In genomic region chr5:173781826-173782670, GRCh38 we compare ENCODE assay signal across 8 cellular contexts.
DNase-seq lines count a peak whose midpoint lies in the region; TF ChIP-seq lines count a peak whose summit lies in the region.

No MANE protein-coding gene starts in this region.

- peak overlapping the region; percentile 30 for H3K4me3 Mint-ChIP-seq in activated CD4-positive, alpha-beta memory T cell treated with anti-CD3 and anti-CD28 coated beads for 36 hours

- no peaks in the 10 kb centered on the region for H3K27me3 Mint-ChIP-seq in activated CD4-positive, alpha-beta memory T cell treated with anti-CD3 and anti-CD28 coated beads for 36 hours

- intact Hi-C loops in activated CD4-positive, alpha-beta memory T cell treated with anti-CD3 and anti-CD28 coated beads for 36 hours (cut with micrococcal nuclease): loop anchor here (5.0 kb wide), 2 partner anchors 105 to 135 kb away; partner anchors contain the start of gene CPEB4

- TF ChIP-seq CTCF in C4-2B (conservative IDR thresholded peaks at IDR 0.05): no peak

- peak overlapping the region; percentile 93 for H3K27ac Mint-ChIP-seq in activated CD4-positive, alpha-beta memory T cell treated with anti-CD3 and anti-CD28 coated beads for 36 hours

- POLR2A ChIA-PET in activated CD4-positive, alpha-beta memory T cell treated with anti-CD3 and anti-CD28 coated beads for 36 hours (lab: Charles Lee): no interaction called here

- H3K36me3 Mint-ChIP-seq in activated CD4-positive, alpha-beta memory T cell treated with anti-CD3 and anti-CD28 coated beads for 36 hours: no peaks in the 10 kb centered on the region

- peaks cover 33% of the 10 kb centered on the region for H3K4me1 Mint-ChIP-seq in activated CD4-positive, alpha-beta memory T cell treated with anti-CD3 and anti-CD28 coated beads for 36 hours (ENCODE audit: low read depth)

- no peaks in the 10 kb centered on the region for H3K9me3 Mint-ChIP-seq in activated CD4-positive, alpha-beta memory T cell treated with anti-CD3 and anti-CD28 coated beads for 36 hours

- peak; percentile 81 for DNase-seq in NAMALWA (ENCODE audit: low spot score)
- DNase-seq in activated CD4-positive, alpha-beta memory T cell treated with anti-CD3 and anti-CD28 coated beads for 36 hours: peak; percentile 79
- peak; percentile 94 for DNase-seq in dermis blood vessel endothelial cell
- peak; percentile 83 for DNase-seq in medulla oblongata (ENCODE audit: extremely low spot score)
- peak; percentile 22 for DNase-seq in stimulated activated CD8-positive, alpha-beta memory T cell treated with anti-CD3 and anti-CD28 coated beads, Interleukin-12 subunit alpha, Interleukin-12 subunit beta, amount 100 ng/mL, for 24 hours (ENCODE audit: extremely low read depth)
- no peak for DNase-seq in NCI-H345 (lab: John Stamatoyannopoulos, UW)
- no peak for DNase-seq in NCI-H774 (lab: John Stamatoyannopoulos, UW)

- peak overlapping the region; percentile 15; the same call in 1 of the 2 replicates for H3K27ac ChIP-seq in C4-2B

- CTCF ChIA-PET in activated CD4-positive, alpha-beta memory T cell treated with anti-CD3 and anti-CD28 coated beads for 36 hours (lab: Charles Lee): no interaction called here

Comparison
In these comparisons a context has a peak if more than half of its experiments do, and no peak if none do; other contexts are left out.
1. DNase-seq: peak in NAMALWA (single experiment), activated CD4-positive, alpha-beta memory T cell treated with anti-CD3 and anti-CD28 coated beads for 36 hours (single experiment), dermis blood vessel endothelial cell (single experiment), medulla oblongata (single experiment) and stimulated activated CD8-positive, alpha-beta memory T cell treated with anti-CD3 and anti-CD28 coated beads, Interleukin-12 subunit alpha, Interleukin-12 subunit beta, amount 100 ng/mL, for 24 hours (single experiment); none in NCI-H345 (single experiment) and NCI-H774 (single experiment).